In genomic region chr12:76872415-76872814, GRCh38 we compare ENCODE assay signal across 14 cellular contexts.
"Had no signal": no experiment of that assay in that cellular context is flagged by ENCODE, and none has a peak within 500 bp of the region (broad histone marks: within the 10 kb centered on the region; RNA-seq: fewer than 3 reads in every experiment).

No MANE protein-coding gene starts in this region.

- H3K9me3 ChIP-seq: breast epithelium, gastroesophageal sphincter, heart right ventricle, ovary, stomach, testis, upper lobe of left lung had no signal

- H3K27ac ChIP-seq: breast epithelium, heart right ventricle, ovary, testis, upper lobe of left lung had no signal

- H3K36me3 ChIP-seq: breast epithelium, gastroesophageal sphincter, heart right ventricle, ovary, stomach, upper lobe of left lung had no signal

- H3K36me3 Mint-ChIP-seq: immature natural killer cell had no signal

- H3K27me3 ChIP-seq: breast epithelium, gastroesophageal sphincter, ovary, stomach, testis, upper lobe of left lung had no signal

- H3K4me3 ChIP-seq: breast epithelium, gastroesophageal sphincter, heart right ventricle, ovary, stomach, testis, upper lobe of left lung had no signal

- DNase-seq: activated CD4-positive, alpha-beta T cell treated with anti-CD3 and anti-CD28 coated beads, Interleukin-2, amount 50 U/mL, for 1 hour; activated naive CD4-positive, alpha-beta T cell treated with Interleukin-2 at 50 U/mL for 16 hours; anterior cingulate cortex; dermis blood vessel endothelial cell; heart right ventricle; immature natural killer cell; ovary; stimulated activated CD4-positive, alpha-beta T cell treated with anti-CD3 and anti-CD28 coated beads, Interleukin-1b, Interleukin-23, amount 100 ng/mL, for 48 hours; stomach; testis; upper lobe of left lung had no signal

- H3K9me3 Mint-ChIP-seq: immature natural killer cell; T-helper 2 cell treated with Interferon-gamma antibody and Interleukin-4, amounts not matched to agents 5 μg/mL and 100 μg/mL, for 36 hours had no signal

- H3K27ac Mint-ChIP-seq: immature natural killer cell; T-helper 2 cell treated with Interferon-gamma antibody and Interleukin-4, amounts not matched to agents 5 μg/mL and 100 μg/mL, for 36 hours had no signal

- H3K4me1 ChIP-seq: breast epithelium, testis had no signal

- ATAC-seq: gastroesophageal sphincter had no signal

- H3K4me3 Mint-ChIP-seq: immature natural killer cell; T-helper 2 cell treated with Interferon-gamma antibody and Interleukin-4, amounts not matched to agents 5 μg/mL and 100 μg/mL, for 36 hours had no signal
